ENCODE assay signal across 1 cellular context in the genomic region with DNA sequence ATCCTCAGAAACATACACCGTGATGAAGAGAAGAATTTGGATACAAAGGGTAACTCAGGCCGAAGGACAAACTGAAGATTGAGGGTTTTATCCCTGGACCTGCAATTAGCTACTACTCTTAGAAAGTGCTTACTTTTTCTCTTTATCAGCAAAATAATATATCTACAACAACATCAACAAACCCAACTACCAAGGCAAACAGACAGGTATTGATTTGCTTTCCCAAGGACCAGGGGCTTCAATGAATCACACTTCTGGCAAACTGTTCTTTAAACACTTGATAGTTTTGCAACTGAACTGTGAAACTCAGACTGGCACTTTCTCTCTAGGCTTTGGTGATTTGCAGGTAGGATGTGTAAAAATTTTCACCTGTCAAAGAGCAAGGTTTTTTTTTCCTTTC.
TF ChIP-seq lines count a peak whose summit lies in the region.

No MANE protein-coding gene starts in this region.

TF ChIP-seq in HepG2, 621 proteins besides CTCF, POLR2A, EP300 and RAD21 (continued from another document and continues in another):
- TF ChIP-seq FOXO1 (CRISPR knock-in tag; IDR thresholded peaks at IDR 0.05), result no peak; the same call in 1 of the 2 replicates
- TF ChIP-seq HOXA7 (CRISPR knock-in tag; IDR thresholded peaks at IDR 0.05), result no peak
- no peak for TF ChIP-seq MAZ (IDR thresholded peaks at IDR 0.05; ENCODE audit: borderline replicate concordance, low read depth, low read length)
- no peak for TF ChIP-seq MAZ (CRISPR knock-in tag; IDR thresholded peaks at IDR 0.05; ENCODE audit: low read depth)
- TF ChIP-seq NR2F2 (IDR thresholded peaks at IDR 0.05; ENCODE audit: borderline replicate concordance, low read depth), result no peak
- peak; percentile 60; the same call in 1 of the 2 replicates for TF ChIP-seq FOXK1 (CRISPR knock-in tag; IDR thresholded peaks at IDR 0.05; ENCODE audit: borderline replicate concordance, low read depth)
- no peak for TF ChIP-seq FOXM1 (CRISPR knock-in tag; IDR thresholded peaks at IDR 0.05)
- no peak for TF ChIP-seq ZNF207 (IDR thresholded peaks at IDR 0.05; ENCODE audit: borderline replicate concordance)
- TF ChIP-seq ZNF549 (CRISPR knock-in tag; IDR thresholded peaks at IDR 0.05), result no peak
- TF ChIP-seq ZNF317 (CRISPR knock-in tag; IDR thresholded peaks at IDR 0.05), result no peak
- TF ChIP-seq ZBTB7B (CRISPR knock-in tag; IDR thresholded peaks at IDR 0.05), result no peak
- no peak for TF ChIP-seq E2F5 (CRISPR knock-in tag; conservative IDR thresholded peaks at IDR 0.05)
- no peak for TF ChIP-seq TCF12 (IDR thresholded peaks at IDR 0.05)
- no peak; the same call in 1 of the 2 replicates for TF ChIP-seq TCF12 (CRISPR knock-in tag; IDR thresholded peaks at IDR 0.05)
- no peak for TF ChIP-seq MYPOP (CRISPR knock-in tag; IDR thresholded peaks at IDR 0.05)
- no peak for TF ChIP-seq ZNF205 (CRISPR knock-in tag; IDR thresholded peaks at IDR 0.05)
- TF ChIP-seq TCF7L2 (IDR thresholded peaks at IDR 0.05; ENCODE audit: low read depth, low read length), result no peak
- TF ChIP-seq, protein P1, sequence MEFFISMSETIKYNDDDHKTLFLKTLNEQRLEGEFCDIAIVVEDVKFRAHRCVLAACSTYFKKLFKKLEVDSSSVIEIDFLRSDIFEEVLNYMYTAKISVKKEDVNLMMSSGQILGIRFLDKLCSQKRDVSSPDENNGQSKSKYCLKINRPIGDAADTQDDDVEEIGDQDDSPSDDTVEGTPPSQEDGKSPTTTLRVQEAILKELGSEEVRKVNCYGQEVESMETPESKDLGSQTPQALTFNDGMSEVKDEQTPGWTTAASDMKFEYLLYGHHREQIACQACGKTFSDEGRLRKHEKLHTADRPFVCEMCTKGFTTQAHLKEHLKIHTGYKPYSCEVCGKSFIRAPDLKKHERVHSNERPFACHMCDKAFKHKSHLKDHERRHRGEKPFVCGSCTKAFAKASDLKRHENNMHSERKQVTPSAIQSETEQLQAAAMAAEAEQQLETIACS (CRISPR knock-in tag; IDR thresholded peaks at IDR 0.05), result no peak
- no peak for TF ChIP-seq ZNF687 (CRISPR knock-in tag; IDR thresholded peaks at IDR 0.05)
- no peak for TF ChIP-seq MLLT10 (CRISPR knock-in tag; IDR thresholded peaks at IDR 0.05)
- TF ChIP-seq MIER2 (CRISPR knock-in tag; IDR thresholded peaks at IDR 0.05), result no peak
- TF ChIP-seq, protein P2, sequence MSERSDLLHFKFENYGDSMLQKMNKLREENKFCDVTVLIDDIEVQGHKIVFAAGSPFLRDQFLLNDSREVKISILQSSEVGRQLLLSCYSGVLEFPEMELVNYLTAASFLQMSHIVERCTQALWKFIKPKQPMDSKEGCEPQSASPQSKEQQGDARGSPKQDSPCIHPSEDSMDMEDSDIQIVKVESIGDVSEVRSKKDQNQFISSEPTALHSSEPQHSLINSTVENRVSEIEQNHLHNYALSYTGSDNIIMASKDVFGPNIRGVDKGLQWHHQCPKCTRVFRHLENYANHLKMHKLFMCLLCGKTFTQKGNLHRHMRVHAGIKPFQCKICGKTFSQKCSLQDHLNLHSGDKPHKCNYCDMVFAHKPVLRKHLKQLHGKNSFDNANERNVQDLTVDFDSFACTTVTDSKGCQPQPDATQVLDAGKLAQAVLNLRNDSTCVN (CRISPR knock-in tag; IDR thresholded peaks at IDR 0.05; ENCODE audit: borderline replicate concordance), result no peak
- no peak for TF ChIP-seq ZSCAN31 (CRISPR knock-in tag; IDR thresholded peaks at IDR 0.05; ENCODE audit: low read depth)
- 0 out of 2 replicates have a peak, but pooled peaks have one; percentile 11 for TF ChIP-seq BHLHE40 (IDR thresholded peaks at IDR 0.05; ENCODE audit: low read length)
- TF ChIP-seq, protein P3, sequence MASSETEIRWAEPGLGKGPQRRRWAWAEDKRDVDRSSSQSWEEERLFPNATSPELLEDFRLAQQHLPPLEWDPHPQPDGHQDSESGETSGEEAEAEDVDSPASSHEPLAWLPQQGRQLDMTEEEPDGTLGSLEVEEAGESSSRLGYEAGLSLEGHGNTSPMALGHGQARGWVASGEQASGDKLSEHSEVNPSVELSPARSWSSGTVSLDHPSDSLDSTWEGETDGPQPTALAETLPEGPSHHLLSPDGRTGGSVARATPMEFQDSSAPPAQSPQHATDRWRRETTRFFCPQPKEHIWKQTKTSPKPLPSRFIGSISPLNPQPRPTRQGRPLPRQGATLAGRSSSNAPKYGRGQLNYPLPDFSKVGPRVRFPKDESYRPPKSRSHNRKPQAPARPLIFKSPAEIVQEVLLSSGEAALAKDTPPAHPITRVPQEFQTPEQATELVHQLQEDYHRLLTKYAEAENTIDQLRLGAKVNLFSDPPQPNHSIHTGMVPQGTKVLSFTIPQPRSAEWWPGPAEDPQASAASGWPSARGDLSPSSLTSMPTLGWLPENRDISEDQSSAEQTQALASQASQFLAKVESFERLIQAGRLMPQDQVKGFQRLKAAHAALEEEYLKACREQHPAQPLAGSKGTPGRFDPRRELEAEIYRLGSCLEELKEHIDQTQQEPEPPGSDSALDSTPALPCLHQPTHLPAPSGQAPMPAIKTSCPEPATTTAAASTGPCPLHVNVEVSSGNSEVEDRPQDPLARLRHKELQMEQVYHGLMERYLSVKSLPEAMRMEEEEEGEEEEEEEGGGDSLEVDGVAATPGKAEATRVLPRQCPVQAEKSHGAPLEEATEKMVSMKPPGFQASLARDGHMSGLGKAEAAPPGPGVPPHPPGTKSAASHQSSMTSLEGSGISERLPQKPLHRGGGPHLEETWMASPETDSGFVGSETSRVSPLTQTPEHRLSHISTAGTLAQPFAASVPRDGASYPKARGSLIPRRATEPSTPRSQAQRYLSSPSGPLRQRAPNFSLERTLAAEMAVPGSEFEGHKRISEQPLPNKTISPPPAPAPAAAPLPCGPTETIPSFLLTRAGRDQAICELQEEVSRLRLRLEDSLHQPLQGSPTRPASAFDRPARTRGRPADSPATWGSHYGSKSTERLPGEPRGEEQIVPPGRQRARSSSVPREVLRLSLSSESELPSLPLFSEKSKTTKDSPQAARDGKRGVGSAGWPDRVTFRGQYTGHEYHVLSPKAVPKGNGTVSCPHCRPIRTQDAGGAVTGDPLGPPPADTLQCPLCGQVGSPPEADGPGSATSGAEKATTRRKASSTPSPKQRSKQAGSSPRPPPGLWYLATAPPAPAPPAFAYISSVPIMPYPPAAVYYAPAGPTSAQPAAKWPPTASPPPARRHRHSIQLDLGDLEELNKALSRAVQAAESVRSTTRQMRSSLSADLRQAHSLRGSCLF (CRISPR knock-in tag; IDR thresholded peaks at IDR 0.05; ENCODE audit: borderline replicate concordance), result no peak
- TF ChIP-seq REST (IDR thresholded peaks at IDR 0.05; ENCODE audit: borderline replicate concordance in 1 of 2, low read depth in 1 of 2, low read length in 2 of 2), result no peak
- no peak for TF ChIP-seq GMEB1 (CRISPR knock-in tag; IDR thresholded peaks at IDR 0.05; ENCODE audit: borderline replicate concordance)
- TF ChIP-seq ATAD3A (CRISPR knock-in tag; IDR thresholded peaks at IDR 0.05), result no peak
- TF ChIP-seq IKZF4 (CRISPR knock-in tag; IDR thresholded peaks at IDR 0.05; ENCODE audit: borderline replicate concordance, low read depth, not compliant biosample characterization), result no peak
